ENCODE assay signal across 9 cellular contexts in genomic region chr14:73491977-73492552, GRCh38. TPM values are rescaled to one million over a fixed set of nuclear protein-coding genes. Genes with fewer than 3 reads are reported as not detected.
DNase-seq lines count a peak whose midpoint lies in the region; ATAC-seq, FAIRE-seq and TF ChIP-seq lines count a peak whose summit lies in the region.
"Had no signal": no experiment of that assay in that cellular context is flagged by ENCODE, and none has a peak within 500 bp of the region (broad histone marks: within the 10 kb centered on the region; RNA-seq: fewer than 3 reads in every experiment).

No MANE protein-coding gene starts in this region.

- H3K9me3 ChIP-seq in cardiac muscle cell (ENCODE audit: low read depth) (no peaks in the 10 kb centered on the region), K562 (replicated peaks; ENCODE audit: control insufficient read depth, insufficient read depth, low read depth, low read length) (no peaks in the 10 kb centered on the region), mesenchymal stem cell (ENCODE audit: control insufficient read depth, low read length) (no peaks in the 10 kb centered on the region), upper lobe of right lung (no peaks in the 10 kb centered on the region)
- H3K9me3 ChIP-seq: adrenal gland had no signal

- CTCF ChIA-PET in K562 (lab: Yijun Ruan, JAX; ENCODE audit: low intra/inter-chr PET ratio), result no interaction called here

- TF ChIP-seq EP300 in K562 (IDR thresholded peaks at IDR 0.05; ENCODE audit: low read length), result no peak

- no peak overlapping the region for H2BK5ac ChIP-seq in mesenchymal stem cell (ENCODE audit: low read depth, low read length, poor library complexity, severe bottlenecking)

- no peak for TF ChIP-seq RAD21 in K562 (CRISPR knock-in tag; conservative IDR thresholded peaks at IDR 0.05 in 1 of 2, IDR thresholded peaks at IDR 0.05 in 1 of 2)

- no peak overlapping the region for H3K14ac ChIP-seq in mesenchymal stem cell (ENCODE audit: low read length in 2 of 2)

- TF ChIP-seq CTCF in cardiac muscle cell (IDR thresholded peaks at IDR 0.05; ENCODE audit: low read depth, low read length), result no peak
- no peak for TF ChIP-seq CTCF in K562 (IDR thresholded peaks at IDR 0.05 in 2 of 3, conservative IDR thresholded peaks at IDR 0.05 in 1 of 3; ENCODE audit: insufficient read depth in 2 of 3, low read depth in 1 of 3, low read length in 3 of 3)
- TF ChIP-seq CTCF in upper lobe of right lung (IDR thresholded peaks at IDR 0.05), result no peak

- H3K79me2 ChIP-seq in K562 (ENCODE audit: control insufficient read depth, insufficient read depth, low read length), result peaks cover 29% of the 10 kb centered on the region

- H2BK15ac ChIP-seq in mesenchymal stem cell (ENCODE audit: low read depth, poor library complexity, severe bottlenecking), result no peak overlapping the region

- H3K4me3 ChIP-seq in cardiac muscle cell (peak overlapping the region; percentile 68), K562 (peak overlapping the region; percentile 66), mesenchymal stem cell (ENCODE audit: insufficient read depth in 1 of 2, low read depth in 1 of 2, low read length in 2 of 2) (peak overlapping the region; percentile 66 to 87), upper lobe of right lung (peak overlapping the region; percentile 74)

- ATAC-seq in Right ventricle myocardium inferior (no peak), K562 (no peak), upper lobe of right lung (no peak), HG03196 (IDR thresholded peaks at IDR 0.05; ENCODE audit: unreplicated experiment) (no peak)

- peak overlapping the region; percentile 10 for H4K8ac ChIP-seq in mesenchymal stem cell (ENCODE audit: low read length)

- peak overlapping the region; percentile 83 for H3K4me2 ChIP-seq in K562 (ENCODE audit: insufficient read depth, low read length)
- peak overlapping the region; percentile 96 for H3K4me2 ChIP-seq in mesenchymal stem cell (ENCODE audit: low read length, poor library complexity, severe bottlenecking)

- TF ChIP-seq POLR2A in K562 (conservative IDR thresholded peaks at IDR 0.05), result no peak

- no peaks in the 10 kb centered on the region for H3K9me1 ChIP-seq in K562 (ENCODE audit: control insufficient read depth, insufficient read depth, low read length)

- no peak overlapping the region for H3K18ac ChIP-seq in mesenchymal stem cell (ENCODE audit: low read depth in 1 of 2, low read length in 2 of 2)

- H3K4ac ChIP-seq in mesenchymal stem cell (ENCODE audit: low read depth in 1 of 2, low read length in 2 of 2), result no peak overlapping the region

- no peak overlapping the region for H3K23ac ChIP-seq in mesenchymal stem cell (ENCODE audit: low read length in 2 of 2)

- 33% methylated on average over 23 of the region's 28 CpGs for WGBS in K562 (ENCODE audit: insufficient coverage, low coverage, missing lambda C conversion rate)
- WGBS in mesenchymal stem cell, result 58% methylated on average over 28 of the region's 28 CpGs

- in situ Hi-C loops in K562 (cut with MboI), result no loop called here

- POLR2A ChIA-PET in K562 (lab: Yijun Ruan, JAX), result interaction anchor here (0.6 to 1.1 kb wide), 3 partner anchors 12 to 260 kb away, joined by 3 to 5 read pairs (median 4); no protein-coding TSS in a partner anchor

- H3K27ac ChIP-seq in cardiac muscle cell (no peak overlapping the region), K562 (ENCODE audit: extremely low read depth, low read depth, low read length) (no peak overlapping the region), mesenchymal stem cell (ENCODE audit: low read length, poor library complexity, severe bottlenecking) (no peak overlapping the region), upper lobe of right lung (no peak overlapping the region)

- BruUV-seq in K562 (replicated peaks; lab: Mats Ljungman, UMichigan), result no TSS peak

- no peaks in the 10 kb centered on the region for H3K27me3 ChIP-seq in cardiac muscle cell
- H3K27me3 ChIP-seq in K562 (ENCODE audit: control insufficient read depth in 2 of 2, insufficient read depth in 2 of 2, low read length in 2 of 2), result no peaks in the 10 kb centered on the region
- H3K27me3 ChIP-seq in mesenchymal stem cell (ENCODE audit: control insufficient read depth in 1 of 2, insufficient read depth in 1 of 2, low read length in 2 of 2), result no peaks in the 10 kb centered on the region
- H3K27me3 ChIP-seq in upper lobe of right lung, result no peaks in the 10 kb centered on the region
- H3K27me3 ChIP-seq: adrenal gland had no signal

- H2AK5ac ChIP-seq in mesenchymal stem cell (ENCODE audit: low read length, severe bottlenecking), result no peak overlapping the region

- H3K4me1 ChIP-seq in cardiac muscle cell (ENCODE audit: low read depth) (peaks cover 17% of the 10 kb centered on the region), K562 (replicated peaks in 1 of 2; ENCODE audit: control insufficient read depth in 2 of 2, insufficient read depth in 2 of 2, low read length in 2 of 2) (peaks cover 15 to 21% of the 10 kb centered on the region in 2 experiments; a peak in 4 of 5 replicates), mesenchymal stem cell (ENCODE audit: control insufficient read depth, insufficient read depth, low read depth, low read length) (peaks cover 20% of the 10 kb centered on the region), upper lobe of right lung (peaks cover 24% of the 10 kb centered on the region)

- peaks cover 28% of the 10 kb centered on the region for H3K79me1 ChIP-seq in mesenchymal stem cell (replicated peaks; ENCODE audit: low read length, poor library complexity, severe bottlenecking)

- FAIRE-seq in K562 (lab: Jason Lieb, UNC), result no peak

- H4K20me1 ChIP-seq in K562 (replicated peaks; ENCODE audit: control insufficient read depth, insufficient read depth, low read length), result peaks cover 7% of the 10 kb centered on the region; the same call in 1 of the 2 replicates

- intact Hi-C loops in Right ventricle myocardium inferior (cut with DNase I), result loop anchor here (5.0 kb wide), 1 partner anchor 140 kb away; no protein-coding TSS in a partner anchor
- intact Hi-C loops in K562 (cut with micrococcal nuclease), result no loop called here
- intact Hi-C loops in upper lobe of right lung (cut with DNase I), result no loop called here

- H2BK12ac ChIP-seq in mesenchymal stem cell (ENCODE audit: low read length in 2 of 2), result no peak overlapping the region

- H2AFZ ChIP-seq in K562 (ENCODE audit: low read depth, low read length) (no peak overlapping the region; the same call in 1 of the 2 replicates), mesenchymal stem cell (ENCODE audit: low read depth, low read length) (peak overlapping the region; percentile 80)

- H4K91ac ChIP-seq in mesenchymal stem cell (ENCODE audit: low read length), result peak overlapping the region; percentile 22

- H3K9ac ChIP-seq in K562 (ENCODE audit: insufficient read depth in 1 of 2, low read depth in 2 of 2, low read length in 2 of 2) (peak overlapping the region; percentile 82 to 90), mesenchymal stem cell (ENCODE audit: low read length) (peak overlapping the region; percentile 93)

- no peak overlapping the region for H2BK120ac ChIP-seq in mesenchymal stem cell (ENCODE audit: low read depth, low read length)

- no peaks in the 10 kb centered on the region for H3K36me3 ChIP-seq in cardiac muscle cell
- peaks cover 14% of the 10 kb centered on the region; the same call in 2 of the 3 replicates for H3K36me3 ChIP-seq in K562 (ENCODE audit: control insufficient read depth, insufficient read depth, low read length)
- H3K36me3 ChIP-seq in mesenchymal stem cell (ENCODE audit: control insufficient read depth in 1 of 2, insufficient read depth in 2 of 2, low read depth in 1 of 2, low read length in 2 of 2), result peaks cover 6 to 34% of the 10 kb centered on the region in 2 experiments
- no peaks in the 10 kb centered on the region for H3K36me3 ChIP-seq in upper lobe of right lung
- H3K36me3 ChIP-seq: adrenal gland had no signal

- DNase-seq in cardiac muscle cell (ENCODE audit: low read depth in 1 of 2, low spot score in 1 of 2), result no peak
- no peak for DNase-seq in Right ventricle myocardium inferior (ENCODE audit: missing footprints)
- no peak for DNase-seq in K562 (ENCODE audit: extremely low read depth in 1 of 4, low spot score in 3 of 4)
- no peak for DNase-seq in mesenchymal stem cell
- DNase-seq in upper lobe of right lung, result no peak
- no peak for DNase-seq in AG20443 (ENCODE audit: low spot score)
- DNase-seq in cerebellar cortex (ENCODE audit: low spot score), result no peak

RNA-seq across cellular contexts. Expression of gene RIOX1, which starts 1.3 kb away (rescaled TPM):
- total RNA-seq in cardiac muscle cell (32.0 and 34.4 TPM in 2 replicates), Right ventricle myocardium inferior (7.6 TPM), K562 (2014; rRNA removed) (17.6 and 18.0 TPM in 2 replicates), K562 (2014; rRNA removed; fragmentation: Illumina TruSeq; extraction: Trizol) (7.8 and 9.2 TPM in 2 replicates), K562 (2015; rRNA removed; fragmentation: Illumina TruSeq; extraction: Trizol) (11.5 and 12.7 TPM in 2 replicates), K562 (2021) (14.3 and 15.7 TPM in 2 replicates), upper lobe of right lung (11.3 TPM)
- polyA plus RNA-seq in cardiac muscle cell (20.3 and 24.7 TPM in 2 replicates), K562 (2011; rRNA removed) (4.6 and 5.8 TPM in 2 replicates), K562 (2014; fragmentation: Illumina TruSeq; extraction: Trizol) (8.0 and 8.2 TPM in 2 replicates), K562 (2014; fragmentation: Nextera tagmentation; extraction: Ambion mirVana) (1 to 10 TPM; 1.9 to 2.6 TPM), K562 (2014; rRNA removed) (12.4 and 13.8 TPM in 2 replicates)
- total RNA-seq in K562 (2011; cell fraction: chromatin; rRNA removed; ENCODE audit: low replicate concordance), result 6.8 and 12.9 TPM in 2 replicates
- total RNA-seq in K562 (2011; cell fraction: nucleolus; rRNA removed), result 14.5 and 16.8 TPM in 2 replicates
- total RNA-seq in K562 (2011; cell fraction: nucleoplasm; rRNA removed), result 6.6 and 10.8 TPM in 2 replicates
- 5.6 and 18.2 TPM in 2 replicates for polyA plus RNA-seq in K562 (2011; cell fraction: cytosol; rRNA removed)
- polyA plus RNA-seq in K562 (2011; cell fraction: nucleus; rRNA removed), result 4.1 and 6.5 TPM in 2 replicates
- polyA plus RNA-seq in K562 (2012), result 5.3 and 9.7 TPM in 2 replicates
- polyA minus RNA-seq in K562 (2011; rRNA and poly(A)+ RNA removed), result 5.7 and 7.6 TPM in 2 replicates
- 8.2 and 10.1 TPM in 2 replicates for polyA minus RNA-seq in K562 (2011; cell fraction: cytosol; rRNA and poly(A)+ RNA removed)
- polyA minus RNA-seq in K562 (2011; cell fraction: nucleus; rRNA and poly(A)+ RNA removed), result 7.8 and 10.0 TPM in 2 replicates
- polyA plus RNA-seq in mesenchymal stem cell (2013, experiment 1 of 2), result 6.5 TPM
- 6.7 TPM for polyA plus RNA-seq in mesenchymal stem cell (2013, experiment 2 of 2)

RNA-seq across cellular contexts. Expression of gene NUMB, which starts 33.7 kb away (rescaled TPM):
- total RNA-seq in cardiac muscle cell (33.8 and 35.6 TPM in 2 replicates), Right ventricle myocardium inferior (39.8 TPM), K562 (2014; rRNA removed) (16.8 and 17.8 TPM in 2 replicates), K562 (2014; rRNA removed; fragmentation: Illumina TruSeq; extraction: Trizol) (18.1 TPM in 2 replicates), K562 (2015; rRNA removed; fragmentation: Illumina TruSeq; extraction: Trizol) (13.5 and 17.9 TPM in 2 replicates), K562 (2021) (38.3 and 39.4 TPM in 2 replicates), upper lobe of right lung (139 TPM)
- polyA plus RNA-seq in cardiac muscle cell (68.5 and 70.9 TPM in 2 replicates), K562 (2011; rRNA removed) (54.0 and 65.1 TPM in 2 replicates), K562 (2014; fragmentation: Illumina TruSeq; extraction: Trizol) (44.2 and 48.6 TPM in 2 replicates), K562 (2014; fragmentation: Nextera tagmentation; extraction: Ambion mirVana) (10 to 100 TPM; 23.5 to 47.8 TPM), K562 (2014; rRNA removed) (31.5 and 32.3 TPM in 2 replicates)
- 92.6 and 162 TPM in 2 replicates for total RNA-seq in K562 (2011; cell fraction: chromatin; rRNA removed; ENCODE audit: low replicate concordance)
- 62.4 and 76.5 TPM in 2 replicates for total RNA-seq in K562 (2011; cell fraction: nucleolus; rRNA removed)
- 94.4 and 145 TPM in 2 replicates for total RNA-seq in K562 (2011; cell fraction: nucleoplasm; rRNA removed)
- 66.1 and 80.6 TPM in 2 replicates for polyA plus RNA-seq in K562 (2011; cell fraction: cytosol; rRNA removed)
- polyA plus RNA-seq in K562 (2011; cell fraction: nucleus; rRNA removed), result 95.4 and 136 TPM in 2 replicates
- polyA plus RNA-seq in K562 (2012), result 33.4 and 35.1 TPM in 2 replicates
- 101 and 113 TPM in 2 replicates for polyA minus RNA-seq in K562 (2011; rRNA and poly(A)+ RNA removed)
- polyA minus RNA-seq in K562 (2011; cell fraction: cytosol; rRNA and poly(A)+ RNA removed), result 32.8 and 40.6 TPM in 2 replicates
- 46.2 and 65.6 TPM in 2 replicates for polyA minus RNA-seq in K562 (2011; cell fraction: nucleus; rRNA and poly(A)+ RNA removed)
- polyA plus RNA-seq in mesenchymal stem cell (2013, experiment 1 of 2), result 98.9 TPM
- 96.7 TPM for polyA plus RNA-seq in mesenchymal stem cell (2013, experiment 2 of 2)

RNA-seq across cellular contexts. Expression of gene ACOT1, which starts 44.9 kb away (rescaled TPM):
- total RNA-seq in cardiac muscle cell (5.8 and 8.3 TPM in 2 replicates), Right ventricle myocardium inferior (29.6 TPM), K562 (2014; rRNA removed) (not detected in 2 replicates), K562 (2014; rRNA removed; fragmentation: Illumina TruSeq; extraction: Trizol) (not detected in 2 replicates), K562 (2015; rRNA removed; fragmentation: Illumina TruSeq; extraction: Trizol) (not detected in 2 replicates), K562 (2021) (not detected in 2 replicates), upper lobe of right lung (16.4 TPM)
- polyA plus RNA-seq in cardiac muscle cell (7.1 and 8.7 TPM in 2 replicates), K562 (2011; rRNA removed) (not detected in 2 replicates), K562 (2014; fragmentation: Illumina TruSeq; extraction: Trizol) (not detected in 2 replicates), K562 (2014; fragmentation: Nextera tagmentation; extraction: Ambion mirVana) (under 1 TPM in 1 of 2 experiments, not detected in 1; 0.07 TPM), K562 (2014; rRNA removed) (not detected in 2 replicates)
- not detected in 2 replicates for total RNA-seq in K562 (2011; cell fraction: chromatin; rRNA removed; ENCODE audit: low replicate concordance)
- total RNA-seq in K562 (2011; cell fraction: nucleolus; rRNA removed), result not detected in 2 replicates
- total RNA-seq in K562 (2011; cell fraction: nucleoplasm; rRNA removed), result not detected in 2 replicates
- polyA plus RNA-seq in K562 (2011; cell fraction: cytosol; rRNA removed), result not detected in 2 replicates
- polyA plus RNA-seq in K562 (2011; cell fraction: nucleus; rRNA removed), result not detected in 2 replicates
- polyA plus RNA-seq in K562 (2012), result not detected in 2 replicates
- not detected in 2 replicates for polyA minus RNA-seq in K562 (2011; rRNA and poly(A)+ RNA removed)
- polyA minus RNA-seq in K562 (2011; cell fraction: cytosol; rRNA and poly(A)+ RNA removed), result not detected in 2 replicates
- polyA minus RNA-seq in K562 (2011; cell fraction: nucleus; rRNA and poly(A)+ RNA removed), result not detected in 2 replicates
- polyA plus RNA-seq in mesenchymal stem cell (2013, experiment 1 of 2), result 14.5 TPM
- polyA plus RNA-seq in mesenchymal stem cell (2013, experiment 2 of 2), result 14.8 TPM
